Comparison of ENCODE assay signal across 8 cellular contexts in genomic region chr9:35814106-35814840, GRCh38. TPM values are rescaled to one million over a fixed set of nuclear protein-coding genes. Genes with fewer than 3 reads are reported as not detected.
DNase-seq lines count a peak whose midpoint lies in the region; ATAC-seq and TF ChIP-seq lines count a peak whose summit lies in the region.

No MANE protein-coding gene starts in this region.

- H3K27ac ChIP-seq in right cardiac atrium (ENCODE audit: low read length): peak overlapping the region; percentile 97

- CTCF ChIA-PET in Caco-2 (lab: Charles Lee): interaction anchor here (0.5 to 4.6 kb wide), 21 partner anchors 9 to 211 kb away, joined by 3 to 77 read pairs (median 5); partner anchors contain the start of genes FAM221B and TMEM8B

- H3K4me1 ChIP-seq in Caco-2: peaks cover 20% of the 10 kb centered on the region
- peaks cover 16% of the 10 kb centered on the region for H3K4me1 ChIP-seq in right cardiac atrium (ENCODE audit: control insufficient read depth, insufficient read depth, low read length)

- H3K4me1 Mint-ChIP-seq in Caco-2 (ENCODE audit: low read depth, unreplicated experiment): peaks cover 14% of the 10 kb centered on the region

- H3K27me3 Mint-ChIP-seq in Caco-2 (ENCODE audit: insufficient read depth, unreplicated experiment): no peaks in the 10 kb centered on the region

- 8% methylated on average over 29 of the region's 29 CpGs for WGBS in right cardiac atrium

- DNase-seq in Caco-2 (peak; percentile 80 to 81), NOMO-1 (lab: John Stamatoyannopoulos, UW; ENCODE audit: unreplicated experiment in 2 of 2) (peak; percentile 85 to 89), anterior cingulate cortex (lab: John Stamatoyannopoulos, UW) (peak in 43 of 58 donors; percentile 22 to 80 (median 62)), right cardiac atrium (peak; percentile 81 to 91 (median 91)), posterior vena cava (ENCODE audit: low spot score) (peak; percentile 92), amniotic stem cell (lab: John Stamatoyannopoulos, UW) (no peak)

- H3K9me3 ChIP-seq in Caco-2 (no peaks in the 10 kb centered on the region), right cardiac atrium (ENCODE audit: control insufficient read depth, low read length) (no peaks in the 10 kb centered on the region)

- H3K4me3 ChIP-seq in Caco-2 (ENCODE audit: low read depth, low read length) (peak overlapping the region; percentile 79), right cardiac atrium (ENCODE audit: low read length) (peak overlapping the region; percentile 77)

- H3K27ac Mint-ChIP-seq in Caco-2 (ENCODE audit: unreplicated experiment): peak overlapping the region; percentile 93

- BruUV-seq in Caco-2 (replicated peaks; lab: Mats Ljungman, UMichigan): TSS peak; percentile 50

- H3K27me3 ChIP-seq in Caco-2 (replicated peaks; ENCODE audit: control insufficient read depth, insufficient read depth, low read length): no peaks in the 10 kb centered on the region
- no peaks in the 10 kb centered on the region for H3K27me3 ChIP-seq in right cardiac atrium (ENCODE audit: control insufficient read depth, insufficient read depth)

- peak; percentile 22 for ATAC-seq in GM18873 (IDR thresholded peaks at IDR 0.05; ENCODE audit: low FRiP score, unreplicated experiment)
- ATAC-seq in HG03135 (IDR thresholded peaks at IDR 0.05; ENCODE audit: unreplicated experiment): peak; percentile 29
- peak; percentile 68 to 74 for ATAC-seq in right cardiac atrium

- H3K36me3 Mint-ChIP-seq in Caco-2 (ENCODE audit: insufficient read depth, unreplicated experiment): peaks cover 24% of the 10 kb centered on the region

- H3K36me3 ChIP-seq in Caco-2 (ENCODE audit: control insufficient read depth, insufficient read depth, low read length): no peaks in the 10 kb centered on the region

- peak; percentile 36 to 45 for TF ChIP-seq CTCF in Caco-2 (IDR thresholded peaks at IDR 0.05; ENCODE audit: insufficient read depth in 1 of 2, low read depth in 1 of 2, low read length in 1 of 2, severe bottlenecking in 1 of 2, unreplicated experiment in 1 of 2)

- POLR2A ChIA-PET in Caco-2 (lab: Charles Lee): interaction anchor here (0.5 to 1.2 kb wide), 7 partner anchors 13 to 1636 kb away, joined by 3 to 5 read pairs (median 4); partner anchors contain the start of genes CREB3, FAM221B, GBA2 and RGP1

- intact Hi-C loops in Caco-2 (cut with micrococcal nuclease; ENCODE audit: unreplicated experiment): loop anchor here (2.0 kb wide), 1 partner anchor 155 kb away; the partner anchor contains the start of genes CCDC107 and RMRP
- intact Hi-C loops in right cardiac atrium (cut with DNase I): no loop called here
- intact Hi-C loops in posterior vena cava (cut with DNase I): loop anchor here in 1 of 2 donors (10.0 kb wide), 1 partner anchor 149 kb away; the partner anchor contains the start of gene ARHGEF39

- H3K9me3 Mint-ChIP-seq in Caco-2 (ENCODE audit: unreplicated experiment): no peaks in the 10 kb centered on the region

- peak overlapping the region; percentile 93 for H3K4me3 Mint-ChIP-seq in Caco-2 (ENCODE audit: unreplicated experiment)

RNA-seq across cellular contexts. Expression of gene HINT2, which starts 0.6 kb away (rescaled TPM):
- total RNA-seq in Caco-2 (2022) (88.0 and 110 TPM in 2 replicates), right cardiac atrium (10 to 100 TPM; 56.7 to 60.7 (median 59.0) TPM), posterior vena cava (10 to 100 TPM; 20.0 to 26.8 TPM)
- polyA plus RNA-seq in right cardiac atrium: 108 TPM

RNA-seq across cellular contexts. Expression of gene SPAG8, which starts 2.2 kb away (rescaled TPM):
- total RNA-seq in Caco-2 (2022) (0.19 and 0.29 TPM in 2 replicates), right cardiac atrium (1 to 10 TPM; 2.6 to 6.0 (median 4.9) TPM), posterior vena cava (1 to 10 TPM in 1 of 2 donors, under 1 TPM in 1; 0.76 to 3.1 TPM)
- polyA plus RNA-seq in right cardiac atrium: 5.4 TPM

RNA-seq across cellular contexts. Expression of gene FAM221B, which starts 14.3 kb away (rescaled TPM):
- total RNA-seq in Caco-2 (2022): not detected in 2 replicates
- not detected for total RNA-seq in right cardiac atrium
- not detected for polyA plus RNA-seq in right cardiac atrium
- total RNA-seq in posterior vena cava: not detected

RNA-seq across cellular contexts. Expression of gene TMEM8B, which starts 14.8 kb away (rescaled TPM):
- total RNA-seq in Caco-2 (2022) (4.8 and 4.9 TPM in 2 replicates), right cardiac atrium (10 to 100 TPM; 19.5 to 21.3 (median 21.0) TPM), posterior vena cava (10 to 100 TPM; 16.1 to 18.5 TPM)
- 12.7 TPM for polyA plus RNA-seq in right cardiac atrium

RNA-seq across cellular contexts. Expression of gene NPR2, which starts 22.9 kb away (rescaled TPM):
- total RNA-seq in Caco-2 (2022): 40.5 and 44.1 TPM in 2 replicates
- 10 to 100 TPM; 21.3 to 29.9 (median 26.3) TPM for total RNA-seq in right cardiac atrium
- polyA plus RNA-seq in right cardiac atrium: 24.7 TPM
- total RNA-seq in posterior vena cava: 10 to 100 TPM; 27.4 to 47.1 TPM
